In genomic region chr6:6515691-6516607, GRCh38 we compare ENCODE assay signal across 10 cellular contexts.
DNase-seq lines count a peak whose midpoint lies in the region; ATAC-seq, FAIRE-seq and TF ChIP-seq lines count a peak whose summit lies in the region.
"Had no signal": no experiment of that assay in that cellular context is flagged by ENCODE, and none has a peak within 500 bp of the region (broad histone marks: within the 10 kb centered on the region; RNA-seq: fewer than 3 reads in every experiment).

No MANE protein-coding gene starts in this region.

- TF ChIP-seq CTCF in thyroid gland (IDR thresholded peaks at IDR 0.05) (no peak), Peyer's patch (IDR thresholded peaks at IDR 0.05) (no peak), gastroesophageal sphincter (IDR thresholded peaks at IDR 0.05) (no peak), D721Med (IDR thresholded peaks at IDR 0.05; ENCODE audit: insufficient read depth, missing control alignments) (no peak)

- H3K27me3 ChIP-seq in thyroid gland (peaks cover 1% of the 10 kb centered on the region), Peyer's patch (no peaks in the 10 kb centered on the region), gastroesophageal sphincter (peaks cover 11% of the 10 kb centered on the region)

- H3K36me3 ChIP-seq in thyroid gland: no peaks in the 10 kb centered on the region
- H3K36me3 ChIP-seq in Peyer's patch: no peaks in the 10 kb centered on the region
- no peaks in the 10 kb centered on the region for H3K36me3 ChIP-seq in gastroesophageal sphincter

- TF ChIP-seq EP300 in gastroesophageal sphincter (IDR thresholded peaks at IDR 0.05): no peak

- H3K4me3 ChIP-seq in thyroid gland (replicated peaks in 1 of 3): no peak overlapping the region
- H3K4me3 ChIP-seq in Peyer's patch: no peak overlapping the region
- no peak overlapping the region for H3K4me3 ChIP-seq in gastroesophageal sphincter

- ATAC-seq in HG02885 (IDR thresholded peaks at IDR 0.05; ENCODE audit: poor library complexity, unreplicated experiment) (peak; percentile 80), gastroesophageal sphincter (no peak)

- FAIRE-seq in GM18507 (lab: Jason Lieb, UNC): peak; percentile 66
- no peak for FAIRE-seq in D721Med (lab: Jason Lieb, UNC)
- FAIRE-seq: H1, kidney had no signal

- H3K27ac ChIP-seq in thyroid gland: no peak overlapping the region
- H3K27ac ChIP-seq in Peyer's patch: no peak overlapping the region
- no peak overlapping the region for H3K27ac ChIP-seq in gastroesophageal sphincter

- H3K4me1 ChIP-seq in thyroid gland (no peaks in the 10 kb centered on the region), Peyer's patch (no peaks in the 10 kb centered on the region), gastroesophageal sphincter (no peaks in the 10 kb centered on the region)

- intact Hi-C loops in thyroid gland (cut with DNase I): no loop called here

- H3K9me3 ChIP-seq in thyroid gland: no peaks in the 10 kb centered on the region
- H3K9me3 ChIP-seq in Peyer's patch: no peaks in the 10 kb centered on the region
- H3K9me3 ChIP-seq in gastroesophageal sphincter: no peaks in the 10 kb centered on the region

- no peak for DNase-seq in GM18507 (ENCODE audit: extremely low spot score, insufficient read length, low read depth)
- DNase-seq in activated T-cell treated with anti-CD3 and anti-CD28 coated beads for 48 hours (ENCODE audit: low read depth): peak; percentile 50
- DNase-seq in stimulated activated CD4-positive, alpha-beta T cell treated with anti-CD3 and anti-CD28 coated beads, Interleukin-4, amount 100 ng/mL, for 1 hour: peak; percentile 37
- no peak for DNase-seq in thyroid gland
- DNase-seq in Peyer's patch: no peak
- no peak for DNase-seq in D721Med (ENCODE audit: insufficient read length, low spot score)
- DNase-seq: kidney had no signal

- TF ChIP-seq POLR2A in thyroid gland (IDR thresholded peaks at IDR 0.05) (no peak), Peyer's patch (IDR thresholded peaks at IDR 0.05) (no peak), gastroesophageal sphincter (IDR thresholded peaks at IDR 0.05) (no peak)

- 84 to 90% methylated on average over 15 of the region's 15 CpGs for WGBS in thyroid gland, 2 donors
- 82 to 83% methylated on average over 7 to 14 of the region's 15 CpGs for WGBS in gastroesophageal sphincter (ENCODE audit: low coverage in 1 of 2), 2 donors

Comparison
In these comparisons a context has a peak if more than half of its experiments do, and no peak if none do; other contexts are left out.
1. DNase-seq: peak in activated T-cell treated with anti-CD3 and anti-CD28 coated beads for 48 hours (single experiment) and stimulated activated CD4-positive, alpha-beta T cell treated with anti-CD3 and anti-CD28 coated beads, Interleukin-4, amount 100 ng/mL, for 1 hour (single experiment); none in GM18507 (single experiment), thyroid gland (0 of 2), Peyer's patch (0 of 3) and D721Med (single experiment).